ENCODE assay signal across 16 cellular contexts in the genomic region with DNA sequence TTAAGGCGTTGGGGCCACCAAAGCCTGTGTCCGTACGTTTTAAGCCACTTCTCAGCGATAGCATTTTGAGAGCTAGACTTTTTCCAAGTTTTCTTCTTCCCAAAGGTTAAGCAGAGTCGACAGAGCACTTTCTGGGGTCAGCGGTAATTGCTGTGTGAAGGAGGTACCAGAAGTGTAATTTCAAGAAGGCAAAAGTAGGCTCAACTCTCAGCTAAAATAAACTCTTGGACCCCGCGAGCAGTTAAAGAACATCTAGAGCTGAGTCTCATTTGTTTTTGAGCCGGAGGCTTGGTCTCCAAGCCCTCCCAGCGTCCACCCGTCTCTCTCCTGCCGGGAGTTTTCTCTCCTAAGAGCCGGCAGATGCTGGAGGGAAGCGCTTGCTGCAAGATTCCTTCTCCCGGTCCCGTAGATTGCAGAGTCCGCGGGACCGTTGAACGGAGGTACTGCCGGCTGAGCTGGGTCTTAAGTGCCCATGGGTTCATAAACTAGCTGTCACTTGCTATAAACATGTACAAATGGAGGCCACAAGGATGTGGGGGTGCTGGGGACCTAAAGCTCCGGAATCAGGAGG. TPM values are rescaled to one million over a fixed set of nuclear protein-coding genes. Genes with fewer than 3 reads are reported as not detected.
A peak's percentile ranks its signal among the peaks of the same experiment; 100 is the strongest.
DNase-seq lines count a peak whose midpoint lies in the region; ATAC-seq and TF ChIP-seq lines count a peak whose summit lies in the region.
"Had no signal": no experiment of that assay in that cellular context is flagged by ENCODE, and none has a peak within 500 bp of the region (broad histone marks: within the 10 kb centered on the region; RNA-seq: fewer than 3 reads in every experiment).

No MANE protein-coding gene starts in this region.

- peaks cover 60% of the 10 kb centered on the region for H3K4me1 Mint-ChIP-seq in activated T-cell treated with anti-CD3 and anti-CD28 coated beads, Interleukin-2, amount 50 U/mL, for 72 hours (ENCODE audit: low read depth)
- H3K4me1 Mint-ChIP-seq in brain: peaks cover 73% of the 10 kb centered on the region
- H3K4me1 Mint-ChIP-seq in stimulated activated naive B cell treated with anti-CD40 and anti-IgM and Interleukin-4, amounts not matched to agents 10 μg/mL and 1 μg/mL and 100 μg/mL, for 72 hours: peaks cover 26 to 59% of the 10 kb centered on the region in 2 donors

- H3K27me3 Mint-ChIP-seq in activated T-cell treated with anti-CD3 and anti-CD28 coated beads, Interleukin-2, amount 50 U/mL, for 72 hours (ENCODE audit: low read depth): peaks cover 98% of the 10 kb centered on the region
- peaks cover 100% of the 10 kb centered on the region for H3K27me3 Mint-ChIP-seq in brain
- H3K27me3 Mint-ChIP-seq in stimulated activated naive B cell treated with anti-CD40 and anti-IgM and Interleukin-4, amounts not matched to agents 10 μg/mL and 1 μg/mL and 100 μg/mL, for 72 hours: peaks cover 86 to 100% of the 10 kb centered on the region in 2 donors

- DNase-seq in activated T-cell treated with anti-CD3 and anti-CD28 coated beads, Interleukin-2, amount 50 U/mL, for 72 hours: no peak
- no peak for DNase-seq in activated T-cell treated with anti-CD3 and anti-CD28 coated beads, Interleukin-2, amount 50 U/mL, for 48 hours
- DNase-seq in left kidney (ENCODE audit: low read depth, low spot score): peak; percentile 65
- DNase-seq in stimulated activated naive B cell treated with anti-CD40 and anti-IgM and Interleukin-4, amounts not matched to agents 10 μg/mL and 1 μg/mL and 100 μg/mL, for 72 hours: no peak
- no peak for DNase-seq in MV-4-11 (lab: John Stamatoyannopoulos, UW)
- DNase-seq: activated naive CD4-positive, alpha-beta T cell treated with Interleukin-2 at 50 U/mL for 16 hours; activated T-cell treated with anti-CD3 and anti-CD28 coated beads, Interleukin-2, amount 50 U/mL, for 1 hour; HCEC 1CT; natural killer cell; NCI-H1436 had no signal

- peak overlapping the region; percentile 42 for H3K27ac Mint-ChIP-seq in activated T-cell treated with anti-CD3 and anti-CD28 coated beads, Interleukin-2, amount 50 U/mL, for 72 hours
- peak overlapping the region in 3 of 5 experiments; percentile 88 to 93 (median 91) for H3K27ac Mint-ChIP-seq in brain
- peak overlapping the region; percentile 69 for H3K27ac Mint-ChIP-seq in stimulated activated naive B cell treated with anti-CD40 and anti-IgM and Interleukin-4, amounts not matched to agents 10 μg/mL and 1 μg/mL and 100 μg/mL, for 72 hours
- H3K27ac Mint-ChIP-seq: natural killer cell had no signal

- no peak for TF ChIP-seq CTCF in brain (conservative IDR thresholded peaks at IDR 0.05)

- peaks cover 4 to 6% of the 10 kb centered on the region in 2 donors for H3K9me3 Mint-ChIP-seq in activated T-cell treated with anti-CD3 and anti-CD28 coated beads, Interleukin-2, amount 50 U/mL, for 72 hours
- peaks cover 0 to 17% (median 10%) of the 10 kb centered on the region in 5 experiments for H3K9me3 Mint-ChIP-seq in brain
- H3K9me3 Mint-ChIP-seq in stimulated activated naive B cell treated with anti-CD40 and anti-IgM and Interleukin-4, amounts not matched to agents 10 μg/mL and 1 μg/mL and 100 μg/mL, for 72 hours: peaks cover 9 to 15% of the 10 kb centered on the region in 2 donors

- H3K36me3 Mint-ChIP-seq in activated T-cell treated with anti-CD3 and anti-CD28 coated beads, Interleukin-2, amount 50 U/mL, for 72 hours (ENCODE audit: insufficient read depth in 2 of 2): peaks cover 10 to 20% of the 10 kb centered on the region in 2 donors
- peaks cover 8% of the 10 kb centered on the region for H3K36me3 Mint-ChIP-seq in brain
- peaks cover 13 to 19% of the 10 kb centered on the region in 2 donors for H3K36me3 Mint-ChIP-seq in stimulated activated naive B cell treated with anti-CD40 and anti-IgM and Interleukin-4, amounts not matched to agents 10 μg/mL and 1 μg/mL and 100 μg/mL, for 72 hours

- H3K4me3 Mint-ChIP-seq in activated T-cell treated with anti-CD3 and anti-CD28 coated beads, Interleukin-2, amount 50 U/mL, for 72 hours: no peak overlapping the region
- H3K4me3 Mint-ChIP-seq in brain: peak overlapping the region in 4 of 5 experiments; percentile 26 to 86 (median 82)
- no peak overlapping the region for H3K4me3 Mint-ChIP-seq in stimulated activated naive B cell treated with anti-CD40 and anti-IgM and Interleukin-4, amounts not matched to agents 10 μg/mL and 1 μg/mL and 100 μg/mL, for 72 hours
- H3K4me3 Mint-ChIP-seq: natural killer cell had no signal

- no peak for ATAC-seq in activated T-cell treated with anti-CD3 and anti-CD28 coated beads, Interleukin-2, amount 50 U/mL, for 72 hours (replicated peaks in 1 of 2)
- ATAC-seq in stimulated activated naive B cell treated with anti-CD40 and anti-IgM and Interleukin-4, amounts not matched to agents 10 μg/mL and 1 μg/mL and 100 μg/mL, for 72 hours (replicated peaks): no peak
- ATAC-seq in GM19395 (IDR thresholded peaks at IDR 0.05; ENCODE audit: unreplicated experiment): no peak
- ATAC-seq in GM21737 (IDR thresholded peaks at IDR 0.05; ENCODE audit: unreplicated experiment): no peak
- ATAC-seq: natural killer cell had no signal

RNA-seq across cellular contexts. Expression of a gene that starts 2.0 kb away (rescaled TPM):
- not detected for total RNA-seq in activated T-cell treated with anti-CD3 and anti-CD28 coated beads, Interleukin-2, amount 50 U/mL, for 72 hours
- not detected for polyA plus RNA-seq in brain (ENCODE audit: insufficient read depth, low read depth, low replicate concordance)
- total RNA-seq: MCF 10A, mesenteric fat pad, natural killer cell, vagina had no signal

Comparison
In these comparisons a context has a peak if more than half of its experiments do, and no peak if none do; other contexts are left out.
1. H3K4me3 Mint-ChIP-seq: peak in brain (4 of 5); none in activated T-cell treated with anti-CD3 and anti-CD28 coated beads, Interleukin-2, amount 50 U/mL, for 72 hours (0 of 2) and stimulated activated naive B cell treated with anti-CD40 and anti-IgM and Interleukin-4, amounts not matched to agents 10 μg/mL and 1 μg/mL and 100 μg/mL, for 72 hours (0 of 2).
2. Peak in every context shown above with its lines, with median percentiles within 50 percentile points of each other: H3K27ac Mint-ChIP-seq.